ENCODE assay signal across 17 cellular contexts in the genomic region with DNA sequence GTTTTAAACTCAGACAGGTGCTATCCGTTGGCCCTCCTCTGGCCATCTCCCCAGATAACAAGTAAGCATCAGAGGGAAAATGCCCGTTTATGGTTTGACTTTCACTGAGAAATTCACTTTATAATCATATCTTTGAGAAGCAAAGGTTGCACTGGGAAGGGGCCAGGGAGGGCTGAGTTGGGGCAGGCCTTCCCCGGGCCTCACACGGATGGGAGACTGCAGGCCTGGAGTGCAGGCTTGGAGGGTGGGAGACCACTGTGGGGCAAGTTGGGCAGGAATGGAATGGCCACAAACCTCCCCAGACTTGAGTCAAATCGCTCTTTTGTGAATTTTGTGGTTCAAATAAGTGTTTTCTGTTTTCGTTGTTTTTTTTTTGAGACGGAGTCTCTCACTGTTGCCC.
DNase-seq lines count a peak whose midpoint lies in the region; ATAC-seq and TF ChIP-seq lines count a peak whose summit lies in the region.
"Had no signal": no experiment of that assay in that cellular context is flagged by ENCODE, and none has a peak within 500 bp of the region (broad histone marks: within the 10 kb centered on the region; RNA-seq: fewer than 3 reads in every experiment).

No MANE protein-coding gene starts in this region.

- no peak overlapping the region for H2BK15ac ChIP-seq in mesendoderm (replicated peaks; ENCODE audit: low read depth)

- no peak overlapping the region for H4K8ac ChIP-seq in mesendoderm (ENCODE audit: low read depth, low read length)

- H3K36me3 ChIP-seq in GM23338 (ENCODE audit: insufficient read depth) = no peaks in the 10 kb centered on the region
- H3K36me3 ChIP-seq in SJCRH30 = no peaks in the 10 kb centered on the region
- H3K36me3 ChIP-seq in iPS-20b (ENCODE audit: insufficient read depth, low read depth, low read length) = no peaks in the 10 kb centered on the region
- H3K36me3 ChIP-seq in mesendoderm (ENCODE audit: control insufficient read depth, insufficient read depth, low read length) = no peaks in the 10 kb centered on the region
- H3K36me3 ChIP-seq: HAP-1 had no signal

- peaks cover 38% of the 10 kb centered on the region for H3K4me1 Mint-ChIP-seq in GM23338
- H3K4me1 Mint-ChIP-seq: CD4-positive, CD25-positive, alpha-beta regulatory T cell had no signal

- no peaks in the 10 kb centered on the region for H4K20me1 ChIP-seq in GM23338 (replicated peaks; ENCODE audit: insufficient read depth)

- H3K9me2 ChIP-seq in GM23338 (ENCODE audit: insufficient read depth) = peaks cover 6% of the 10 kb centered on the region

- H2AFZ ChIP-seq in GM23338 = 0 out of 2 replicates have a peak overlapping the region, but pooled peaks have one; percentile 18

- no peak overlapping the region for H4K5ac ChIP-seq in mesendoderm (ENCODE audit: low read length)

- no peaks in the 10 kb centered on the region for H3K27me3 ChIP-seq in GM23338 (ENCODE audit: insufficient read depth)
- H3K27me3 ChIP-seq in SJCRH30 = no peaks in the 10 kb centered on the region
- H3K27me3 ChIP-seq in iPS-20b (ENCODE audit: insufficient read depth, low read length) = no peaks in the 10 kb centered on the region
- H3K27me3 ChIP-seq in mesendoderm (ENCODE audit: insufficient read depth, low read length, poor library complexity) = no peaks in the 10 kb centered on the region

- peak overlapping the region; percentile 44 for H3K4ac ChIP-seq in mesendoderm (ENCODE audit: low read depth, low read length)

- H3K27me3 Mint-ChIP-seq in GM23338 (ENCODE audit: insufficient read depth, low read depth, poor library complexity) = peaks cover 6% of the 10 kb centered on the region

- H3K9ac ChIP-seq in iPS-20b (ENCODE audit: low read depth, low read length) = no peak overlapping the region
- no peak overlapping the region for H3K9ac ChIP-seq in mesendoderm (ENCODE audit: low read length)

- H3K4me2 ChIP-seq in GM23338 (no peak overlapping the region), mesendoderm (ENCODE audit: low read length) (no peak overlapping the region)

- no peak for ATAC-seq in GM23338
- no peak for ATAC-seq in GM18858 (IDR thresholded peaks at IDR 0.05; ENCODE audit: unreplicated experiment)
- ATAC-seq in GM18517 (IDR thresholded peaks at IDR 0.05; ENCODE audit: unreplicated experiment) = no peak
- ATAC-seq: CD8-positive, alpha-beta T cell; GM12878 had no signal

- H3K56ac ChIP-seq in mesendoderm (ENCODE audit: low read length) = peak overlapping the region; percentile 75

- no peak overlapping the region for H2AK5ac ChIP-seq in mesendoderm (ENCODE audit: low read length)

- DNase-seq in GM23338 (ENCODE audit: low spot score) (no peak), SJCRH30 (no peak), mesendoderm (no peak), NCI-H1694 (lab: John Stamatoyannopoulos, UW) (no peak)
- DNase-seq: Caco-2; CD4-positive, CD25-positive, alpha-beta regulatory T cell; CD8-positive, alpha-beta T cell; DMS153; DND-41; GDM1; HFFc6 had no signal

- no peak overlapping the region for H3K23ac ChIP-seq in mesendoderm (ENCODE audit: low read length)

- no peaks in the 10 kb centered on the region for H3K9me3 Mint-ChIP-seq in GM23338
- H3K9me3 Mint-ChIP-seq: CD4-positive, CD25-positive, alpha-beta regulatory T cell; CD8-positive, alpha-beta T cell had no signal

- no peak for TF ChIP-seq CTCF in GM23338 (conservative IDR thresholded peaks at IDR 0.05; ENCODE audit: low read depth in 2 of 2)

- H3K27ac Mint-ChIP-seq in GM23338 = no peak overlapping the region
- H3K27ac Mint-ChIP-seq: CD4-positive, CD25-positive, alpha-beta regulatory T cell; CD8-positive, alpha-beta T cell; HFFc6 had no signal

- H3K79me2 ChIP-seq in GM23338 (replicated peaks; ENCODE audit: insufficient read depth) (no peaks in the 10 kb centered on the region), mesendoderm (ENCODE audit: control insufficient read depth, insufficient read depth, low read length) (no peaks in the 10 kb centered on the region)

- H3K18ac ChIP-seq in mesendoderm (ENCODE audit: low read length) = peak overlapping the region; percentile 83

- peak overlapping the region; percentile 6 for H2BK120ac ChIP-seq in mesendoderm (ENCODE audit: low read depth, low read length)

- H3K4me1 ChIP-seq in GM23338 (ENCODE audit: insufficient read depth) = peaks cover 25% of the 10 kb centered on the region
- peaks cover 22% of the 10 kb centered on the region for H3K4me1 ChIP-seq in SJCRH30
- peaks cover 25% of the 10 kb centered on the region for H3K4me1 ChIP-seq in iPS-20b (ENCODE audit: insufficient read depth, low read length)
- peaks cover 19% of the 10 kb centered on the region for H3K4me1 ChIP-seq in mesendoderm (ENCODE audit: control insufficient read depth, low read depth, low read length)
- H3K4me1 ChIP-seq: Caco-2, HAP-1 had no signal

- no peaks in the 10 kb centered on the region for H3K36me3 Mint-ChIP-seq in GM23338 (ENCODE audit: low read depth)
- H3K36me3 Mint-ChIP-seq: CD4-positive, CD25-positive, alpha-beta regulatory T cell; CD8-positive, alpha-beta T cell had no signal

- H2BK5ac ChIP-seq in mesendoderm (ENCODE audit: low read length) = no peak overlapping the region

- no peak overlapping the region for H3K27ac ChIP-seq in GM23338 (ENCODE audit: low read depth)
- H3K27ac ChIP-seq in SJCRH30 = peak overlapping the region; percentile 82; the same call in 1 of the 2 replicates
- H3K27ac ChIP-seq in iPS-20b (ENCODE audit: low read length) = peak overlapping the region; percentile 62
- H3K27ac ChIP-seq in mesendoderm (ENCODE audit: low read depth, low read length) = no peak overlapping the region
- H3K27ac ChIP-seq: C4-2B had no signal

- WGBS in mesendoderm (ENCODE audit: extremely low coverage, insufficient coverage, low lambda C conversion rate) = no CpG with 5 or more reads among the region's 7 CpGs

- no peak overlapping the region for H3K4me3 ChIP-seq in GM23338
- H3K4me3 ChIP-seq in SJCRH30 = no peak overlapping the region
- no peak overlapping the region for H3K4me3 ChIP-seq in iPS-20b (ENCODE audit: low read length)
- no peak overlapping the region for H3K4me3 ChIP-seq in mesendoderm (ENCODE audit: low read length)
- H3K4me3 ChIP-seq: GM12878, HAP-1 had no signal

- H3K9me3 ChIP-seq in SJCRH30 (replicated peaks) (no peaks in the 10 kb centered on the region), iPS-20b (ENCODE audit: insufficient read depth, low read depth, low read length) (no peaks in the 10 kb centered on the region)
- H3K9me3 ChIP-seq: Caco-2, HAP-1 had no signal

- H3K79me1 ChIP-seq in mesendoderm (ENCODE audit: low read length) = no peaks in the 10 kb centered on the region

- H3K4me3 Mint-ChIP-seq in GM23338 = no peak overlapping the region
- H3K4me3 Mint-ChIP-seq: CD4-positive, CD25-positive, alpha-beta regulatory T cell; CD8-positive, alpha-beta T cell; HFFc6 had no signal

- no peaks in the 10 kb centered on the region for H3F3A ChIP-seq in GM23338 (replicated peaks; ENCODE audit: low read depth)

TF ChIP-seq in GM23338, 12 proteins besides CTCF, POLR2A, EP300 and RAD21 (continues in another document):
- TF ChIP-seq, protein P1, sequence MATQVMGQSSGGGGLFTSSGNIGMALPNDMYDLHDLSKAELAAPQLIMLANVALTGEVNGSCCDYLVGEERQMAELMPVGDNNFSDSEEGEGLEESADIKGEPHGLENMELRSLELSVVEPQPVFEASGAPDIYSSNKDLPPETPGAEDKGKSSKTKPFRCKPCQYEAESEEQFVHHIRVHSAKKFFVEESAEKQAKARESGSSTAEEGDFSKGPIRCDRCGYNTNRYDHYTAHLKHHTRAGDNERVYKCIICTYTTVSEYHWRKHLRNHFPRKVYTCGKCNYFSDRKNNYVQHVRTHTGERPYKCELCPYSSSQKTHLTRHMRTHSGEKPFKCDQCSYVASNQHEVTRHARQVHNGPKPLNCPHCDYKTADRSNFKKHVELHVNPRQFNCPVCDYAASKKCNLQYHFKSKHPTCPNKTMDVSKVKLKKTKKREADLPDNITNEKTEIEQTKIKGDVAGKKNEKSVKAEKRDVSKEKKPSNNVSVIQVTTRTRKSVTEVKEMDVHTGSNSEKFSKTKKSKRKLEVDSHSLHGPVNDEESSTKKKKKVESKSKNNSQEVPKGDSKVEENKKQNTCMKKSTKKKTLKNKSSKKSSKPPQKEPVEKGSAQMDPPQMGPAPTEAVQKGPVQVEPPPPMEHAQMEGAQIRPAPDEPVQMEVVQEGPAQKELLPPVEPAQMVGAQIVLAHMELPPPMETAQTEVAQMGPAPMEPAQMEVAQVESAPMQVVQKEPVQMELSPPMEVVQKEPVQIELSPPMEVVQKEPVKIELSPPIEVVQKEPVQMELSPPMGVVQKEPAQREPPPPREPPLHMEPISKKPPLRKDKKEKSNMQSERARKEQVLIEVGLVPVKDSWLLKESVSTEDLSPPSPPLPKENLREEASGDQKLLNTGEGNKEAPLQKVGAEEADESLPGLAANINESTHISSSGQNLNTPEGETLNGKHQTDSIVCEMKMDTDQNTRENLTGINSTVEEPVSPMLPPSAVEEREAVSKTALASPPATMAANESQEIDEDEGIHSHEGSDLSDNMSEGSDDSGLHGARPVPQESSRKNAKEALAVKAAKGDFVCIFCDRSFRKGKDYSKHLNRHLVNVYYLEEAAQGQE (IDR thresholded peaks at IDR 0.05; ENCODE audit: unreplicated experiment) = no peak
- TF ChIP-seq ZNF331 (CRISPR knock-in tag; IDR thresholded peaks at IDR 0.05; ENCODE audit: low read depth) = no peak

Comparison
In these comparisons a context has a peak if more than half of its experiments do, and no peak if none do; other contexts are left out.
1. H3K27ac ChIP-seq: peak in SJCRH30 (single experiment) and iPS-20b (single experiment); none in GM23338 (single experiment) and mesendoderm (single experiment).